ENCODE assay signal across 12 cellular contexts in genomic region chr11:72816404-72816990, GRCh38. TPM values are rescaled to one million over a fixed set of nuclear protein-coding genes. Genes with fewer than 3 reads are reported as not detected.
DNase-seq lines count a peak whose midpoint lies in the region; ATAC-seq and TF ChIP-seq lines count a peak whose summit lies in the region.
"Had no signal": no experiment of that assay in that cellular context is flagged by ENCODE, and none has a peak within 500 bp of the region (broad histone marks: within the 10 kb centered on the region; RNA-seq: fewer than 3 reads in every experiment).

No MANE protein-coding gene starts in this region.

- TF ChIP-seq POLR2A in Peyer's patch (IDR thresholded peaks at IDR 0.05), result no peak
- TF ChIP-seq POLR2A in suprapubic skin (IDR thresholded peaks at IDR 0.05), result no peak

- H3K27ac ChIP-seq in Peyer's patch, result peak overlapping the region in 2 of 4 donors; percentile 94 to 97
- H3K27ac ChIP-seq in suprapubic skin, result no peak overlapping the region
- H3K27ac ChIP-seq: cardiac muscle cell, sigmoid colon had no signal

- H3K36me3 ChIP-seq in Peyer's patch (peaks cover 0 to 20% (median 0%) of the 10 kb centered on the region in 3 donors), suprapubic skin (peaks cover 15% of the 10 kb centered on the region)
- H3K36me3 ChIP-seq: cardiac muscle cell had no signal

- H3K4me3 ChIP-seq in Peyer's patch (peak overlapping the region in 3 of 4 donors; percentile 7 to 90 (median 78)), suprapubic skin (peak overlapping the region; percentile 97)
- H3K4me3 ChIP-seq: cardiac muscle cell had no signal

- H3K27me3 Mint-ChIP-seq in activated T-cell treated with anti-CD3 and anti-CD28 coated beads, Interleukin-2, amount 50 U/mL, for 24 hours, result no peaks in the 10 kb centered on the region
- H3K27me3 Mint-ChIP-seq in dendritic cell treated with granulocyte-macrophage colony-stimulating factor and Interleukin-4, amounts not matched to agents 40 ng/mL and 50 ng/mL, for 4 days, result no peaks in the 10 kb centered on the region

- no peak for DNase-seq in activated T-cell treated with anti-CD3 and anti-CD28 coated beads, Interleukin-2, amount 50 U/mL, for 24 hours
- DNase-seq in activated T-cell treated with anti-CD3 and anti-CD28 coated beads, Interleukin-2, amount 50 U/mL, for 48 hours, result no peak
- DNase-seq in Peyer's patch, result no peak
- DNase-seq in suprapubic skin (ENCODE audit: low spot score in 2 of 2), result no peak
- DNase-seq in NCI-H1930 (lab: John Stamatoyannopoulos, UW), result no peak
- DNase-seq in NCI-H1048 (lab: John Stamatoyannopoulos, UW), result no peak
- DNase-seq: NCI-H1092, sigmoid colon had no signal

- H3K9me3 ChIP-seq in Peyer's patch (no peaks in the 10 kb centered on the region), suprapubic skin (no peaks in the 10 kb centered on the region)
- H3K9me3 ChIP-seq: sigmoid colon had no signal

- H3K4me1 ChIP-seq in Peyer's patch (peaks cover 0 to 44% (median 11%) of the 10 kb centered on the region in 4 donors), suprapubic skin (peaks cover 68% of the 10 kb centered on the region)

- H3K27me3 ChIP-seq in Peyer's patch, result no peaks in the 10 kb centered on the region
- no peaks in the 10 kb centered on the region for H3K27me3 ChIP-seq in suprapubic skin
- H3K27me3 ChIP-seq: cardiac muscle cell, sigmoid colon had no signal

- WGBS in suprapubic skin, result 49% methylated on average over 3 of the region's 7 CpGs

- TF ChIP-seq EP300 in suprapubic skin (IDR thresholded peaks at IDR 0.05), result no peak

- TF ChIP-seq CTCF in Peyer's patch (IDR thresholded peaks at IDR 0.05) (no peak), suprapubic skin (IDR thresholded peaks at IDR 0.05) (no peak)

- peak overlapping the region; percentile 99 for H3K27ac Mint-ChIP-seq in activated T-cell treated with anti-CD3 and anti-CD28 coated beads, Interleukin-2, amount 50 U/mL, for 24 hours
- H3K27ac Mint-ChIP-seq in dendritic cell treated with granulocyte-macrophage colony-stimulating factor and Interleukin-4, amounts not matched to agents 40 ng/mL and 50 ng/mL, for 4 days, result peak overlapping the region; percentile 90

- intact Hi-C loops in dendritic cell treated with granulocyte-macrophage colony-stimulating factor and Interleukin-4, amounts not matched to agents 40 ng/mL and 50 ng/mL, for 4 days (cut with micrococcal nuclease), result no loop called here

- peak overlapping the region; percentile 99 for H3K4me3 Mint-ChIP-seq in activated T-cell treated with anti-CD3 and anti-CD28 coated beads, Interleukin-2, amount 50 U/mL, for 24 hours
- peak overlapping the region; percentile 96 for H3K4me3 Mint-ChIP-seq in dendritic cell treated with granulocyte-macrophage colony-stimulating factor and Interleukin-4, amounts not matched to agents 40 ng/mL and 50 ng/mL, for 4 days

- no peak for ATAC-seq in HG03139 (IDR thresholded peaks at IDR 0.05; ENCODE audit: unreplicated experiment)
- ATAC-seq: left lobe of liver had no signal

- no peaks in the 10 kb centered on the region for H3K9me3 Mint-ChIP-seq in activated T-cell treated with anti-CD3 and anti-CD28 coated beads, Interleukin-2, amount 50 U/mL, for 24 hours
- H3K9me3 Mint-ChIP-seq in dendritic cell treated with granulocyte-macrophage colony-stimulating factor and Interleukin-4, amounts not matched to agents 40 ng/mL and 50 ng/mL, for 4 days, result no peaks in the 10 kb centered on the region

- H3K4me1 Mint-ChIP-seq in activated T-cell treated with anti-CD3 and anti-CD28 coated beads, Interleukin-2, amount 50 U/mL, for 24 hours (ENCODE audit: low read depth), result peaks cover 50% of the 10 kb centered on the region
- peaks cover 74% of the 10 kb centered on the region for H3K4me1 Mint-ChIP-seq in dendritic cell treated with granulocyte-macrophage colony-stimulating factor and Interleukin-4, amounts not matched to agents 40 ng/mL and 50 ng/mL, for 4 days (ENCODE audit: low read depth)

- peaks cover 83% of the 10 kb centered on the region for H3K36me3 Mint-ChIP-seq in activated T-cell treated with anti-CD3 and anti-CD28 coated beads, Interleukin-2, amount 50 U/mL, for 24 hours (ENCODE audit: low read depth)
- H3K36me3 Mint-ChIP-seq in dendritic cell treated with granulocyte-macrophage colony-stimulating factor and Interleukin-4, amounts not matched to agents 40 ng/mL and 50 ng/mL, for 4 days (ENCODE audit: low read depth), result peaks cover 83% of the 10 kb centered on the region

RNA-seq across cellular contexts. Expression of gene ATG16L2, which starts 2.3 kb away (rescaled TPM):
- total RNA-seq in Peyer's patch (100 to 1,000 TPM in 1 of 4 donors, 10 to 100 TPM in 3; 39.9 to 226 (median 65.0) TPM), suprapubic skin (100 to 1,000 TPM in 2 of 4 donors, 10 to 100 TPM in 2; 81.9 to 231 (median 111) TPM)

RNA-seq across cellular contexts. Expression of gene STARD10, which starts 22.6 kb away (rescaled TPM):
- total RNA-seq in Peyer's patch, result 100 to 1,000 TPM; 118 to 187 (median 168) TPM
- total RNA-seq in suprapubic skin, result 10 to 100 TPM; 76.3 to 83.0 (median 79.4) TPM
